ENCODE assay signal across 22 cellular contexts in genomic region chr18:3100498-3101132, GRCh38.
DNase-seq lines count a peak whose midpoint lies in the region; ATAC-seq, FAIRE-seq and TF ChIP-seq lines count a peak whose summit lies in the region.
"Had no signal": no experiment of that assay in that cellular context is flagged by ENCODE, and none has a peak within 500 bp of the region (broad histone marks: within the 10 kb centered on the region; RNA-seq: fewer than 3 reads in every experiment).

No MANE protein-coding gene starts in this region.

- peak overlapping the region; percentile 62 for H3K27ac ChIP-seq in cardiac muscle cell
- H3K27ac ChIP-seq in right atrium auricular region, result peak overlapping the region in 1 of 2 donors; percentile 20
- no peak overlapping the region for H3K27ac ChIP-seq in esophagus muscularis mucosa (replicated peaks in 1 of 4)
- H3K27ac ChIP-seq in hepatocyte, result no peak overlapping the region
- H3K27ac ChIP-seq: GM23248, PC-9 had no signal

- no peak overlapping the region for H3K4me3 ChIP-seq in cardiac muscle cell
- H3K4me3 ChIP-seq in right atrium auricular region, result no peak overlapping the region
- no peak overlapping the region for H3K4me3 ChIP-seq in esophagus muscularis mucosa
- no peak overlapping the region for H3K4me3 ChIP-seq in hepatocyte
- H3K4me3 ChIP-seq: GM23248, PC-9 had no signal

- no peaks in the 10 kb centered on the region for H3K79me2 ChIP-seq in hepatocyte

- H3K4me1 ChIP-seq in cardiac muscle cell (ENCODE audit: low read depth) (no peaks in the 10 kb centered on the region), right atrium auricular region (no peaks in the 10 kb centered on the region), esophagus muscularis mucosa (peaks cover 12 to 18% (median 15%) of the 10 kb centered on the region in 4 donors), hepatocyte (ENCODE audit: insufficient read depth) (peaks cover 3% of the 10 kb centered on the region)

- TF ChIP-seq POLR2A in esophagus muscularis mucosa (IDR thresholded peaks at IDR 0.05; ENCODE audit: low read depth), result no peak

- H3K36me3 ChIP-seq in cardiac muscle cell (peaks cover 87% of the 10 kb centered on the region), right atrium auricular region (peaks cover 50% of the 10 kb centered on the region), esophagus muscularis mucosa (peaks cover 0 to 35% (median 19%) of the 10 kb centered on the region in 4 donors), hepatocyte (replicated peaks; ENCODE audit: insufficient read depth, low read depth) (no peaks in the 10 kb centered on the region)

- TF ChIP-seq CTCF in cardiac muscle cell (IDR thresholded peaks at IDR 0.05; ENCODE audit: low read depth, low read length), result no peak
- no peak for TF ChIP-seq CTCF in right atrium auricular region (IDR thresholded peaks at IDR 0.05)
- TF ChIP-seq CTCF in esophagus muscularis mucosa (IDR thresholded peaks at IDR 0.05), result no peak
- no peak for TF ChIP-seq CTCF in hepatocyte (IDR thresholded peaks at IDR 0.05; ENCODE audit: poor library complexity)

- WGBS in esophagus muscularis mucosa, result 86% methylated on average over 3 of the region's 3 CpGs
- WGBS in hepatocyte (ENCODE audit: low lambda C conversion rate, missing lambda C conversion rate), result 88% methylated on average over 3 of the region's 3 CpGs

- H3K9me3 ChIP-seq in cardiac muscle cell (ENCODE audit: low read depth) (no peaks in the 10 kb centered on the region), right atrium auricular region (no peaks in the 10 kb centered on the region), esophagus muscularis mucosa (no peaks in the 10 kb centered on the region), hepatocyte (ENCODE audit: low read depth) (no peaks in the 10 kb centered on the region)

- H3K9me2 ChIP-seq in hepatocyte (replicated peaks; ENCODE audit: insufficient read depth), result no peaks in the 10 kb centered on the region

- H3K27me3 ChIP-seq in cardiac muscle cell (no peaks in the 10 kb centered on the region), right atrium auricular region (no peaks in the 10 kb centered on the region), esophagus muscularis mucosa (no peaks in the 10 kb centered on the region), hepatocyte (no peaks in the 10 kb centered on the region)

- peak; percentile 86 for FAIRE-seq in urothelium cell line (lab: Jason Lieb, UNC)
- FAIRE-seq: GM12892 had no signal

- intact Hi-C loops in esophagus muscularis mucosa (cut with DNase I), result no loop called here

- TF ChIP-seq EP300 in esophagus muscularis mucosa (IDR thresholded peaks at IDR 0.05), result no peak

- DNase-seq in cardiac muscle cell (ENCODE audit: low read depth in 1 of 2, low spot score in 1 of 2) (no peak), right atrium auricular region (ENCODE audit: low spot score) (no peak), esophagus muscularis mucosa (ENCODE audit: extremely low spot score) (peak; percentile 74), islet precursor cell (peak; percentile 45), urothelium cell line (ENCODE audit: low spot score) (no peak), hepatocyte (ENCODE audit: low spot score) (no peak), germinal center (ENCODE audit: low spot score) (no peak)
- DNase-seq: 8988T, DMS153, DND-41, GM23248, H7, NCI-H1048, NCI-H1417, NCI-H1694, NCI-H2029 treated with DMSO at 0.1 percent for 48 hours, NCI-H446 treated with DMSO at 0.1 percent for 48 hours, NCI-H526 treated with DMSO at 0.1 percent for 48 hours, PC-9, SHP77 treated with DMSO at 0.1 percent for 48 hours had no signal

- no peak for ATAC-seq in GM21367 (IDR thresholded peaks at IDR 0.05; ENCODE audit: unreplicated experiment)

- H4K20me1 ChIP-seq in hepatocyte (ENCODE audit: insufficient read depth, poor library complexity, severe bottlenecking), result no peaks in the 10 kb centered on the region

- H2AFZ ChIP-seq in hepatocyte, result no peak overlapping the region
- H2AFZ ChIP-seq: GM23248, PC-9 had no signal

- no peak overlapping the region for H3K4me2 ChIP-seq in hepatocyte
- H3K4me2 ChIP-seq: PC-9 had no signal

Comparison
In these comparisons a context has a peak if more than half of its experiments do, and no peak if none do; other contexts are left out.
1. DNase-seq: peak in esophagus muscularis mucosa (single experiment) and islet precursor cell (single experiment); none in cardiac muscle cell (0 of 2), right atrium auricular region (single experiment), urothelium cell line (single experiment), hepatocyte (single experiment) and germinal center (single experiment).